Comparison of ENCODE assay signal across 20 cellular contexts in genomic region chr10:61778137-61778536, GRCh38.
DNase-seq lines count a peak whose midpoint lies in the region; ATAC-seq, FAIRE-seq and TF ChIP-seq lines count a peak whose summit lies in the region.
"Had no signal": no experiment of that assay in that cellular context is flagged by ENCODE, and none has a peak within 500 bp of the region (broad histone marks: within the 10 kb centered on the region; RNA-seq: fewer than 3 reads in every experiment).

No MANE protein-coding gene starts in this region.

- ATAC-seq in GM21619 (IDR thresholded peaks at IDR 0.05; ENCODE audit: unreplicated experiment) = no peak
- ATAC-seq: CD8-positive, alpha-beta T cell; GM12878; GM23338 had no signal

- TF ChIP-seq CTCF in testis (IDR thresholded peaks at IDR 0.05) = no peak

- intact Hi-C loops in testis (cut with DNase I; ENCODE audit: low total_unique reads) = no loop called here

- DNase-seq in RCC 7860 (ENCODE audit: low spot score) (no peak), testis (no peak), NCI-H748 (lab: John Stamatoyannopoulos, UW; ENCODE audit: unreplicated experiment) (no peak)
- DNase-seq: Caco-2; CD4-positive, CD25-positive, alpha-beta regulatory T cell; CD8-positive, alpha-beta T cell; DMS153; DND-41; GDM1; H9; HFFc6 had no signal

- TF ChIP-seq POLR2A in testis (IDR thresholded peaks at IDR 0.05) = no peak

- H3K9me3 ChIP-seq in KOPT-K1 (ENCODE audit: insufficient read depth, low read length, poor library complexity, severe bottlenecking) (peaks cover 8% of the 10 kb centered on the region), testis (no peaks in the 10 kb centered on the region)
- H3K9me3 ChIP-seq: BLaER1, Caco-2 had no signal

- H3K27me3 ChIP-seq in testis = no peaks in the 10 kb centered on the region
- H3K27me3 ChIP-seq: BLaER1 had no signal

- no peak overlapping the region for H3K4me3 ChIP-seq in testis
- H3K4me3 ChIP-seq: BLaER1, GM12878, GM23338 had no signal

- H3K36me3 ChIP-seq in KOPT-K1 (ENCODE audit: insufficient read depth, low read length) = no peaks in the 10 kb centered on the region
- H3K36me3 ChIP-seq in testis (ENCODE audit: low read depth, missing control alignments) = no peaks in the 10 kb centered on the region
- H3K36me3 ChIP-seq: BLaER1 had no signal

- H3K27ac ChIP-seq in KOPT-K1 (ENCODE audit: low read depth, low read length, poor library complexity, severe bottlenecking) = peak overlapping the region; percentile 90
- no peak overlapping the region for H3K27ac ChIP-seq in testis
- H3K27ac ChIP-seq: 22Rv1, BLaER1, C4-2B had no signal

- FAIRE-seq in G401.6 (lab: Jason Lieb, UNC) (peak; percentile 56), RCC 7860 (lab: Jason Lieb, UNC) (peak; percentile 84)
- FAIRE-seq: GM12878, GM19239 had no signal

- H3K4me1 ChIP-seq in testis = no peaks in the 10 kb centered on the region
- H3K4me1 ChIP-seq: BLaER1, Caco-2 had no signal
